In the genomic region with DNA sequence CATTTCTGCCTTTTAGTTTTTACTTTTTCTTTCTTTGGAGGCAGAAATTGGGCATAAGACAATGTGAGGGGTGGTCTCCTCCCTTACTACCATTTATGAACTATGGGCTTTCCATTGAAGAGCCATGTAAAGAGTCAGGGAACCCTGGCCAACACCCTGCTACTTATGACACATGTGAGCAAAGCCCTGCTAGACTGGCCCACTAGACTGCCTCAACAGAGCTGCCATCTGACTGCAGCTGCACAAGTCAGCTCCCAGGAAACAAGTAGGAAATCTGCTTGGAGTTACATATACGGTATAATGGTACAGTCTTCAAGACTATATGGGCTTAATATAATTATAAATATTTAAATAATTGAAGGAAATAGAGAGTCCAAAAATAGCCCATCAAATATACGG, we compare ENCODE assay signal across 18 cellular contexts.
A peak's percentile ranks its signal among the peaks of the same experiment; 100 is the strongest.
DNase-seq lines count a peak whose midpoint lies in the region; TF ChIP-seq lines count a peak whose summit lies in the region.
"Had no signal": no experiment of that assay in that cellular context is flagged by ENCODE, and none has a peak within 500 bp of the region (broad histone marks: within the 10 kb centered on the region; RNA-seq: fewer than 3 reads in every experiment).

No MANE protein-coding gene starts in this region.

- H3K9me2 ChIP-seq in hepatocyte (replicated peaks; ENCODE audit: insufficient read depth): no peaks in the 10 kb centered on the region

- no peaks in the 10 kb centered on the region for H3K9me3 ChIP-seq in hepatocyte (ENCODE audit: low read depth)

- no peaks in the 10 kb centered on the region for H3K79me2 ChIP-seq in hepatocyte

- H3K36me3 ChIP-seq in hepatocyte (replicated peaks; ENCODE audit: insufficient read depth, low read depth): no peaks in the 10 kb centered on the region

- TF ChIP-seq CTCF in hepatocyte (IDR thresholded peaks at IDR 0.05; ENCODE audit: poor library complexity): no peak

- no peaks in the 10 kb centered on the region for H4K20me1 ChIP-seq in hepatocyte (ENCODE audit: insufficient read depth, poor library complexity, severe bottlenecking)

- H2AFZ ChIP-seq in hepatocyte: no peak overlapping the region
- H2AFZ ChIP-seq: GM23338 had no signal

- no peaks in the 10 kb centered on the region for H3K4me1 ChIP-seq in hepatocyte (ENCODE audit: insufficient read depth)

- H3K4me2 ChIP-seq in hepatocyte: no peak overlapping the region
- H3K4me2 ChIP-seq: GM23338 had no signal

- no peaks in the 10 kb centered on the region for H3K27me3 ChIP-seq in hepatocyte

- DNase-seq in Caki2 (ENCODE audit: low read depth): peak; percentile 22
- DNase-seq in LoVo (ENCODE audit: low spot score): peak; percentile 22
- DNase-seq in hepatocyte (ENCODE audit: low spot score): no peak
- no peak for DNase-seq in NCI-H2196 (lab: John Stamatoyannopoulos, UW; ENCODE audit: unreplicated experiment)
- DNase-seq in SKM-1 (lab: John Stamatoyannopoulos, UW; ENCODE audit: unreplicated experiment): no peak
- no peak for DNase-seq in nucleus accumbens (lab: John Stamatoyannopoulos, UW)
- DNase-seq: ACHN; CD4-positive, alpha-beta T cell; DMS 273 treated with DMSO at 0.1 percent for 48 hours; DMS53; DND-41; EL; HCEC 1CT; IMR-90 had no signal

- peak overlapping the region; percentile 63 for H3K27ac ChIP-seq in hepatocyte
- H3K27ac ChIP-seq: C4-2B had no signal

- H3K4me3 ChIP-seq in hepatocyte: no peak overlapping the region
- H3K4me3 ChIP-seq: GM12878, GM23338, K562 had no signal

- in situ Hi-C loops in Caki2 (cut with HindIII; ENCODE audit: low pct_unique_long_range_greater_than_20kb, low sequenced_read_pairs): no loop called here

- 70% methylated on average over 2 of the region's 2 CpGs for WGBS in hepatocyte (ENCODE audit: low lambda C conversion rate, missing lambda C conversion rate)

Comparison
In these comparisons a context has a peak if more than half of its experiments do, and no peak if none do; other contexts are left out.
1. DNase-seq: peak in Caki2 (single experiment) and LoVo (single experiment); none in hepatocyte (single experiment), NCI-H2196 (single experiment), SKM-1 (single experiment) and nucleus accumbens (0 of 56).